ENCODE assay signal across 33 cellular contexts in genomic region chr6:85396159-85396808, GRCh38. TPM values are rescaled to one million over a fixed set of nuclear protein-coding genes. Genes with fewer than 3 reads are reported as not detected.
"Had no signal": no experiment of that assay in that cellular context is flagged by ENCODE, and none has a peak within 500 bp of the region (broad histone marks: within the 10 kb centered on the region; RNA-seq: fewer than 3 reads in every experiment).

No MANE protein-coding gene starts in this region.

- H3K4me1 ChIP-seq: adrenal gland, body of pancreas, colonic mucosa, prostate gland, upper lobe of right lung had no signal

- H3K9me3 ChIP-seq: adrenal gland, body of pancreas, colonic mucosa, ovary, prostate gland, sigmoid colon, tibial artery, upper lobe of right lung had no signal

- DNase-seq: activated CD4-positive, alpha-beta T cell treated with anti-CD3 and anti-CD28 coated beads for 48 hours; activated CD4-positive, alpha-beta T cell treated with anti-CD3 and anti-CD28 coated beads, Interleukin-2, amount 50 U/mL, for 48 hours; activated CD8-positive, alpha-beta memory T cell treated with anti-CD3 and anti-CD28 coated beads for 24 hours; activated effector memory CD4-positive, alpha-beta T cell treated with anti-CD3 and anti-CD28 coated beads, Interleukin-2, amount 50 U/mL, for 16 hours; activated naive CD4-positive, alpha-beta T cell treated with anti-CD3 and anti-CD28 coated beads for 36 hours; activated naive CD8-positive, alpha-beta T cell treated with anti-CD3 and anti-CD28 coated beads for 36 hours; adrenal gland; aorta; body of pancreas; cerebellar nuclear complex; colonic mucosa; effector CD8-positive, alpha-beta T cell; glutamatergic neuron; islet precursor cell; left cardiac atrium; mammary epithelial cell; naive thymus-derived CD4-positive, alpha-beta T cell; ovary; retina; sigmoid colon; stimulated activated CD4-positive, alpha-beta T cell treated with anti-CD3 and anti-CD28 coated beads, Interleukin-1b, Interleukin-23, amount 100 ng/mL, for 48 hours; stimulated activated CD4-positive, alpha-beta T cell treated with anti-CD3 and anti-CD28 coated beads, Interleukin-4, amount 100 ng/mL, for 4 hours; stimulated activated CD8-positive, alpha-beta memory T cell treated with anti-CD3 and anti-CD28 coated beads, Interleukin-4, amount 100 ng/mL, for 48 hours; stomach; T1000; tibial artery; upper lobe of right lung; WERI-Rb-1 had no signal

- H3K27me3 ChIP-seq: adrenal gland, body of pancreas, colonic mucosa, ovary, sigmoid colon, stomach, tibial artery, upper lobe of right lung had no signal

- H3K4me3 ChIP-seq: adrenal gland, body of pancreas, colonic mucosa, ovary, prostate gland, sigmoid colon, smooth muscle cell, stomach, tibial artery, upper lobe of right lung had no signal

- H3K27ac ChIP-seq: adrenal gland, body of pancreas, colonic mucosa, epithelial cell of prostate, ovary, prostate gland, sigmoid colon, stomach, tibial artery, upper lobe of right lung, WERI-Rb-1 had no signal

- FAIRE-seq: frontal cortex had no signal

- H3K36me3 ChIP-seq: adrenal gland, colonic mucosa, ovary, prostate gland, sigmoid colon, stomach, tibial artery, upper lobe of right lung, WERI-Rb-1 had no signal

RNA-seq across cellular contexts. Expression of gene NT5E, which starts 53.6 kb away (rescaled TPM):
- polyA plus RNA-seq: neural cell had no signal
